8 cellular contexts compared by ENCODE assay signal in the genomic region with DNA sequence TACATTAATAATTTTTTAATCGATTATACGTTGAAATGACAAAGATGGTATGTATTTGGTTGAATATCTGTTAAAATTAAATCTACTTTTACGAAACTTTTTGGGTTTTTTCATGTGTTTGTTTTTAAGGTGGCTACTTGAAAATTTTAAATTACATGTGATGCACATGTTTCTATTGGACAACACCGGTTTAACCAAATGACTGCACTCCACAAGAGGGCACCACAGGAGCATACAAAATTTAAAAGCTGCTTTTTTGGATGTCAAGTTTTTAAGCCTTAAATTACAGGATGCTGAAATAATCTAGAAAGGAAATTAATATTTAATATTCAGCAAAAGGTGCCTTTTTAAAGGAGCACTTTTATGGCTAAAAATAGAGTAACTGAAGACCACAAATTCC.
A peak's percentile ranks its signal among the peaks of the same experiment; 100 is the strongest.
DNase-seq lines count a peak whose midpoint lies in the region; ATAC-seq and TF ChIP-seq lines count a peak whose summit lies in the region.

No MANE protein-coding gene starts in this region.

- no peaks in the 10 kb centered on the region for H3K36me3 ChIP-seq in BE2C
- H3K36me3 ChIP-seq in Panc1 (ENCODE audit: control insufficient read depth, insufficient read depth, low read length): peaks cover 8% of the 10 kb centered on the region; the same call in 1 of the 2 replicates

- intact Hi-C loops in Panc1 (cut with micrococcal nuclease; ENCODE audit: unreplicated experiment): loop anchor here (1.0 kb wide), 1 partner anchor 233 kb away; no protein-coding TSS in a partner anchor

- peaks cover 13% of the 10 kb centered on the region for H3K4me1 Mint-ChIP-seq in activated naive CD8-positive, alpha-beta T cell treated with anti-CD3 and anti-CD28 coated beads, Interleukin-2, amount 50 U/mL, for 24 hours

- TF ChIP-seq CTCF in BE2C (IDR thresholded peaks at IDR 0.05; ENCODE audit: low read depth, low read length) (peak; percentile 58), Panc1 (IDR thresholded peaks at IDR 0.05) (peak; percentile 74; the same call in 1 of the 2 replicates)

- H3K27me3 Mint-ChIP-seq in activated naive CD8-positive, alpha-beta T cell treated with anti-CD3 and anti-CD28 coated beads, Interleukin-2, amount 50 U/mL, for 24 hours: no peaks in the 10 kb centered on the region

- peak; percentile 30 for DNase-seq in BE2C
- peak; percentile 29 for DNase-seq in H4 (ENCODE audit: low spot score)
- peak; percentile 28 for DNase-seq in Panc1 (ENCODE audit: low read depth, low spot score)
- peak; percentile 48 for DNase-seq in activated naive CD8-positive, alpha-beta T cell treated with anti-CD3 and anti-CD28 coated beads, Interleukin-2, amount 50 U/mL, for 24 hours
- DNase-seq in hepatic stellate cell (ENCODE audit: low spot score): peak; percentile 30
- peak; percentile 52 for DNase-seq in stimulated activated CD4-positive, alpha-beta T cell treated with anti-CD3 and anti-CD28 coated beads, Interleukin-4, amount 100 ng/mL, for 1 hour

- H3K9me3 Mint-ChIP-seq in activated naive CD8-positive, alpha-beta T cell treated with anti-CD3 and anti-CD28 coated beads, Interleukin-2, amount 50 U/mL, for 24 hours: no peaks in the 10 kb centered on the region

- H3K4me3 Mint-ChIP-seq in activated naive CD8-positive, alpha-beta T cell treated with anti-CD3 and anti-CD28 coated beads, Interleukin-2, amount 50 U/mL, for 24 hours: no peak overlapping the region

- peaks cover 11% of the 10 kb centered on the region for H3K36me3 Mint-ChIP-seq in activated naive CD8-positive, alpha-beta T cell treated with anti-CD3 and anti-CD28 coated beads, Interleukin-2, amount 50 U/mL, for 24 hours (ENCODE audit: low read depth)

- CTCF ChIA-PET in Panc1 (lab: Charles Lee): interaction anchor here (0.6 kb wide), 1 partner anchor 35 kb away, joined by 3 read pairs; no protein-coding TSS in a partner anchor

- in situ Hi-C loops in Panc1 (cut with HindIII; ENCODE audit: low pct_unique_long_range_greater_than_20kb, low sequenced_read_pairs): no loop called here

- H3K27me3 ChIP-seq in BE2C (no peaks in the 10 kb centered on the region), Panc1 (ENCODE audit: control insufficient read depth, insufficient read depth, low read length) (no peaks in the 10 kb centered on the region)

- H3K27ac ChIP-seq in Panc1 (ENCODE audit: low read length): no peak overlapping the region

- BruUV-seq in Panc1 (replicated peaks; lab: Mats Ljungman, UMichigan): no TSS peak

- H3K4me1 ChIP-seq in BE2C (no peaks in the 10 kb centered on the region), Panc1 (ENCODE audit: control insufficient read depth, insufficient read depth, low read length) (no peaks in the 10 kb centered on the region)

- H3K9me3 ChIP-seq in BE2C: no peaks in the 10 kb centered on the region
- no peaks in the 10 kb centered on the region for H3K9me3 ChIP-seq in Panc1 (ENCODE audit: control insufficient read depth, insufficient read depth, low read depth, low read length)

- POLR2A ChIA-PET in Panc1 (lab: Charles Lee): no interaction called here

- H3K4me3 ChIP-seq in BE2C (ENCODE audit: low read depth, low read length): no peak overlapping the region
- H3K4me3 ChIP-seq in Panc1 (ENCODE audit: low read depth in 2 of 2, low read length in 2 of 2): no peak overlapping the region

- H3K27ac Mint-ChIP-seq in activated naive CD8-positive, alpha-beta T cell treated with anti-CD3 and anti-CD28 coated beads, Interleukin-2, amount 50 U/mL, for 24 hours: no peak overlapping the region

- ATAC-seq in Panc1 (0 out of 2 replicates have a peak, but pooled peaks have one; percentile 70), HG03469 (IDR thresholded peaks at IDR 0.05; ENCODE audit: unreplicated experiment) (no peak), GM21390 (IDR thresholded peaks at IDR 0.05; ENCODE audit: unreplicated experiment) (no peak)
- no peak for ATAC-seq in activated naive CD8-positive, alpha-beta T cell treated with anti-CD3 and anti-CD28 coated beads, Interleukin-2, amount 50 U/mL, for 24 hours
